ENCODE assay signal across 12 cellular contexts in genomic region chr22:15637471-15637870, GRCh38. TPM values are rescaled to one million over a fixed set of nuclear protein-coding genes. Genes with fewer than 3 reads are reported as not detected.
DNase-seq lines count a peak whose midpoint lies in the region; ATAC-seq, FAIRE-seq and TF ChIP-seq lines count a peak whose summit lies in the region.
"Not testable (repeated sequence)": the region's sequence is repeated elsewhere in the genome, so short reads cannot be mapped to it uniquely, and the experiment has no call there.
"Had no signal": no experiment of that assay in that cellular context is flagged by ENCODE, and none has a peak within 500 bp of the region (broad histone marks: within the 10 kb centered on the region; RNA-seq: fewer than 3 reads in every experiment).

No MANE protein-coding gene starts in this region.

- not testable (repeated sequence) for H3K79me2 ChIP-seq in HepG2 (ENCODE audit: insufficient read depth, low read length)

- H3K9me3 ChIP-seq in RWPE2 (ENCODE audit: severe bottlenecking); gastroesophageal sphincter; HepG2 (ENCODE audit: low read length); aorta (ENCODE audit: control insufficient read depth, low read length): not testable (repeated sequence)

- not testable (repeated sequence) for H3K27me3 ChIP-seq in RWPE2 (ENCODE audit: insufficient read depth, poor library complexity, severe bottlenecking); gastroesophageal sphincter; HepG2 (ENCODE audit: control insufficient read depth in 1 of 2, insufficient read depth in 2 of 2, low read length in 2 of 2); aorta (ENCODE audit: control insufficient read depth in 1 of 2, insufficient read depth in 2 of 2, low read length in 1 of 2)

- ATAC-seq in RWPE2 (ENCODE audit: low read depth) (0 out of 3 replicates have a peak, but pooled peaks have one; percentile 7), gastroesophageal sphincter (peak; percentile 14), left cardiac atrium (peak; percentile 8 to 35), HepG2 (peak; percentile 8; the same call in 2 of the 3 replicates), sciatic nerve (peak; percentile 10), aorta (ENCODE audit: low FRiP score) (peak; percentile 13)
- peak; percentile 21 for ATAC-seq in stimulated activated naive CD8-positive, alpha-beta T cell treated with anti-CD3 and anti-CD28 coated beads, Interleukin-15, amount 100 ng/mL, for 72 hours

- H3K36me3 ChIP-seq in RWPE2 (ENCODE audit: low read depth); gastroesophageal sphincter; HepG2 (replicated peaks in 1 of 2; ENCODE audit: control insufficient read depth in 1 of 2, insufficient read depth in 2 of 2, low read length in 2 of 2); aorta (ENCODE audit: control insufficient read depth in 1 of 2, insufficient read depth in 2 of 2, low read length in 1 of 2): not testable (repeated sequence)

- FAIRE-seq in HepG2 (lab: Jason Lieb, UNC), result not testable (repeated sequence)

- H3K27ac Mint-ChIP-seq in stimulated activated naive CD8-positive, alpha-beta T cell treated with anti-CD3 and anti-CD28 coated beads, Interleukin-15, amount 100 ng/mL, for 72 hours, result not testable (repeated sequence)

- H3K4me3 Mint-ChIP-seq in stimulated activated naive CD8-positive, alpha-beta T cell treated with anti-CD3 and anti-CD28 coated beads, Interleukin-15, amount 100 ng/mL, for 72 hours, result not testable (repeated sequence)

- H3K4me3 ChIP-seq in RWPE2 (ENCODE audit: severe bottlenecking); gastroesophageal sphincter; HepG2 (replicated peaks in 1 of 3; ENCODE audit: insufficient read depth in 1 of 3, low read depth in 2 of 3, low read length in 3 of 3); aorta (ENCODE audit: low read length in 2 of 2): not testable (repeated sequence)

- POLR2A ChIA-PET in HepG2 (lab: Yijun Ruan, JAX), result not testable (repeated sequence)

- H3K4me1 Mint-ChIP-seq in stimulated activated naive CD8-positive, alpha-beta T cell treated with anti-CD3 and anti-CD28 coated beads, Interleukin-15, amount 100 ng/mL, for 72 hours, result not testable (repeated sequence)

- not testable (repeated sequence) for TF ChIP-seq EP300 in gastroesophageal sphincter (IDR thresholded peaks at IDR 0.05); HepG2 (IDR thresholded peaks at IDR 0.05; ENCODE audit: low read depth in 2 of 2, low read length in 2 of 2); HepG2 (CRISPR knock-in tag; IDR thresholded peaks at IDR 0.05; ENCODE audit: borderline replicate concordance)

- TF ChIP-seq RAD21 in HepG2 (CRISPR knock-in tag; IDR thresholded peaks at IDR 0.05), result not testable (repeated sequence)

- H3K4me1 ChIP-seq in RWPE2 (ENCODE audit: insufficient read depth, poor library complexity, severe bottlenecking); gastroesophageal sphincter; HepG2 (ENCODE audit: insufficient read depth, low read length); aorta (ENCODE audit: control insufficient read depth in 1 of 2, insufficient read depth in 2 of 2, low read length in 2 of 2): not testable (repeated sequence)

- DNase-seq in RWPE2 (ENCODE audit: low spot score); left cardiac atrium; HepG2 (ENCODE audit: low spot score); sciatic nerve (ENCODE audit: low spot score); stimulated activated naive CD8-positive, alpha-beta T cell treated with anti-CD3 and anti-CD28 coated beads, Interleukin-15, amount 100 ng/mL, for 72 hours; aorta: not testable (repeated sequence)

- in situ Hi-C loops in HepG2 (cut with HindIII; ENCODE audit: extremely low pct_ligation_motif_present, low pct_unique_long_range_greater_than_20kb), result not testable (repeated sequence)

- CTCF ChIA-PET in HepG2 (lab: Yijun Ruan, JAX; ENCODE audit: low intra/inter-chr PET ratio, low total read pairs), result not testable (repeated sequence)

- not testable (repeated sequence) for H3K27me3 Mint-ChIP-seq in stimulated activated naive CD8-positive, alpha-beta T cell treated with anti-CD3 and anti-CD28 coated beads, Interleukin-15, amount 100 ng/mL, for 72 hours

- not testable (repeated sequence) for H3K27ac ChIP-seq in RWPE2 (ENCODE audit: poor library complexity, severe bottlenecking); gastroesophageal sphincter; HepG2 (ENCODE audit: extremely low read length, insufficient read depth, low read length); aorta (ENCODE audit: low read depth in 1 of 2, low read length in 2 of 2)

- not testable (repeated sequence) for BruUV-seq in HepG2 (replicated peaks; lab: Mats Ljungman, UMichigan)

- H3K9ac ChIP-seq in HepG2 (ENCODE audit: insufficient read depth, low read depth, low read length), result not testable (repeated sequence)

- not testable (repeated sequence) for TF ChIP-seq POLR2A in gastroesophageal sphincter (IDR thresholded peaks at IDR 0.05); HepG2 (IDR thresholded peaks at IDR 0.05; ENCODE audit: insufficient read depth in 1 of 2, low read depth in 2 of 2, low read length in 2 of 2)

- H4K20me1 ChIP-seq in HepG2 (ENCODE audit: insufficient read depth, low read length), result not testable (repeated sequence)

- not testable (repeated sequence) for H3K4me2 ChIP-seq in HepG2 (ENCODE audit: low read depth, low read length)

- WGBS in gastroesophageal sphincter (ENCODE audit: low coverage in 1 of 2), 2 donors, result no CpG with 5 or more reads among the region's 2 CpGs
- WGBS in HepG2 (ENCODE audit: low lambda C conversion rate), result no CpG with 5 or more reads among the region's 2 CpGs
- WGBS in aorta, 2 donors, result no CpG with 5 or more reads among the region's 2 CpGs

- H3K9me3 Mint-ChIP-seq in stimulated activated naive CD8-positive, alpha-beta T cell treated with anti-CD3 and anti-CD28 coated beads, Interleukin-15, amount 100 ng/mL, for 72 hours, result not testable (repeated sequence)

- not testable (repeated sequence) for H2AFZ ChIP-seq in HepG2 (ENCODE audit: low read length)

- TF ChIP-seq CTCF in RWPE2 (IDR thresholded peaks at IDR 0.05; ENCODE audit: poor library complexity, severe bottlenecking); gastroesophageal sphincter (IDR thresholded peaks at IDR 0.05); HepG2 (CRISPR knock-in tag; IDR thresholded peaks at IDR 0.05): not testable (repeated sequence)

- intact Hi-C loops in left cardiac atrium (cut with DNase I); HepG2 (cut with micrococcal nuclease; ENCODE audit: unreplicated experiment); sciatic nerve (cut with DNase I); aorta (cut with DNase I): not testable (repeated sequence)

RNA-seq across cellular contexts. Expression of gene POTEH, which starts 52.4 kb away (rescaled TPM):
- total RNA-seq in gastroesophageal sphincter, result not detected
- not detected for total RNA-seq in left cardiac atrium
- total RNA-seq in HepG2 (2016; rRNA removed; fragmentation: Illumina TruSeq; extraction: Trizol), result not detected in 2 replicates
- total RNA-seq in HepG2 (2016; cell fraction: cytosol; rRNA removed; fragmentation: Illumina TruSeq; extraction: Trizol; ENCODE audit: low read depth), result not detected in 2 replicates
- total RNA-seq in HepG2 (2016; cell fraction: insoluble cytoplasmic fraction; rRNA removed; fragmentation: Illumina TruSeq; extraction: Trizol), result not detected in 2 replicates
- not detected in 2 replicates for total RNA-seq in HepG2 (2016; cell fraction: membrane; rRNA removed; fragmentation: Illumina TruSeq; extraction: Trizol)
- not detected in 2 replicates for total RNA-seq in HepG2 (2016; cell fraction: nucleus; rRNA removed; fragmentation: Illumina TruSeq; extraction: Trizol)
- polyA plus RNA-seq in HepG2 (2011; rRNA removed), result not detected in 2 replicates
- not detected in 2 replicates for polyA plus RNA-seq in HepG2 (2011; cell fraction: cytosol; rRNA removed)
- polyA plus RNA-seq in HepG2 (2011; cell fraction: nucleus; rRNA removed), result not detected in 2 replicates
- polyA plus RNA-seq in HepG2 (2012), result not detected in 2 replicates
- polyA plus RNA-seq in HepG2 (2016; cell fraction: cytosol; fragmentation: Illumina TruSeq; extraction: Trizol; ENCODE audit: low read depth), result not detected in 2 replicates
- not detected in 2 replicates for polyA plus RNA-seq in HepG2 (2016; cell fraction: insoluble cytoplasmic fraction; fragmentation: Illumina TruSeq; extraction: Trizol; ENCODE audit: low read depth)
- polyA plus RNA-seq in HepG2 (2016; cell fraction: membrane; fragmentation: Illumina TruSeq; extraction: Trizol; ENCODE audit: low read depth), result not detected in 2 replicates
- polyA plus RNA-seq in HepG2 (2016; cell fraction: nucleus; fragmentation: Illumina TruSeq; extraction: Trizol; ENCODE audit: insufficient read depth, low read depth), result not detected in 2 replicates
- not detected in 2 replicates for polyA minus RNA-seq in HepG2 (2011; rRNA and poly(A)+ RNA removed; ENCODE audit: low replicate concordance)
- not detected in 2 replicates for polyA minus RNA-seq in HepG2 (2011; cell fraction: cytosol; rRNA and poly(A)+ RNA removed)
- polyA minus RNA-seq in HepG2 (2011; cell fraction: nucleus; rRNA and poly(A)+ RNA removed), result not detected in 2 replicates
- not detected for total RNA-seq in sciatic nerve
- total RNA-seq in aorta, result not detected
- not detected for polyA plus RNA-seq in aorta
- total RNA-seq: Calu3; CD4-positive, alpha-beta memory T cell; G401; GM23338; H9 had no signal
- polyA plus RNA-seq: CD4-positive, alpha-beta memory T cell; GM23338 had no signal
